ENCODE assay signal across 19 cellular contexts in the genomic region with DNA sequence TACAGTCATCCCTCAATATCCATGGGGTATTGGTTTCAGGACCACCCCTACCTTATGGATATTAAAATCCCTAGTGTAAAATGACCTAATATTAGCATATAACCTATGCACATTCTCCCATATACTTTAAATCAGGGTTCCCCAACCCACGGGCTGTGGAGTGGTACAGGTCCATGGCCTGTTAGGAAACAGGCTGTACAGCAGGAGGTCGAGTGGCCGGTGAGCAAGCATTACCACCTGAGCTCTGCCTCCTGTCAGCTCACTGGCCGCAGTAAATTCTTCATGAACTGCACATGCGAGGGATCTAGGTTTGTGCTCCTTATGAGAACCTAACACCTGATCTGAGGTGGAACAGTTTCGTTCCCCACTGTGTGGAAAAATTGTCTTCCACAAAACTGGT.
DNase-seq lines count a peak whose midpoint lies in the region; ATAC-seq, FAIRE-seq and TF ChIP-seq lines count a peak whose summit lies in the region.
"Had no signal": no experiment of that assay in that cellular context is flagged by ENCODE, and none has a peak within 500 bp of the region (broad histone marks: within the 10 kb centered on the region; RNA-seq: fewer than 3 reads in every experiment).

No MANE protein-coding gene starts in this region.

- H3K23me2 ChIP-seq in H1 (ENCODE audit: low read depth, low read length): no peaks in the 10 kb centered on the region

- no peak for FAIRE-seq in H1 (lab: Jason Lieb, UNC)
- FAIRE-seq: G401.6 had no signal

- H2BK120ac ChIP-seq in H1 (replicated peaks; ENCODE audit: low read depth, low read length): no peak overlapping the region

- H3K9me2 ChIP-seq in GM23338 (ENCODE audit: insufficient read depth): no peaks in the 10 kb centered on the region

- H2AFZ ChIP-seq in GM23338: no peak overlapping the region
- no peak overlapping the region for H2AFZ ChIP-seq in H1 (ENCODE audit: low read length)

- no peaks in the 10 kb centered on the region for H3F3A ChIP-seq in GM23338 (replicated peaks; ENCODE audit: low read depth)

- H3K9me3 Mint-ChIP-seq in activated naive CD8-positive, alpha-beta T cell (ENCODE audit: low read depth): no peaks in the 10 kb centered on the region
- H3K9me3 Mint-ChIP-seq in activated naive CD8-positive, alpha-beta T cell treated with anti-CD3 and anti-CD28 coated beads, Interleukin-2, amount 50 U/mL, for 24 hours: peaks cover 29% of the 10 kb centered on the region
- H3K9me3 Mint-ChIP-seq in GM23338: no peaks in the 10 kb centered on the region
- H3K9me3 Mint-ChIP-seq: CD4-positive, alpha-beta memory T cell had no signal

- DNase-seq in activated naive CD8-positive, alpha-beta T cell treated with anti-CD3 and anti-CD28 coated beads, Interleukin-2, amount 50 U/mL, for 24 hours: no peak
- DNase-seq in GM23338 (ENCODE audit: low spot score): no peak
- DNase-seq in H1 (ENCODE audit: low read depth in 1 of 2, low spot score in 2 of 2): no peak
- peak; percentile 11 to 24 for DNase-seq in thyroid gland
- DNase-seq in activated gamma-delta T cell (lab: John Stamatoyannopoulos, UW): no peak
- DNase-seq in RPMI8226: no peak
- no peak for DNase-seq in activated CD4-positive, alpha-beta T cell treated with anti-CD3 and anti-CD28 coated beads for 1 hour
- DNase-seq: 8988T; C1 segment of cervical spinal cord; Calu3; CD4-positive, alpha-beta memory T cell; COR-L47; DMS53; DMS79 treated with DMSO at 0.1 percent for 48 hours; GOT3; H7; HCEC 1CT had no signal

- no peak overlapping the region for H3K56ac ChIP-seq in H1 (replicated peaks; ENCODE audit: insufficient read length, low read depth, low read length)

- no peak overlapping the region for H3K4ac ChIP-seq in H1 (replicated peaks; ENCODE audit: insufficient read length, low read depth, low read length)

- TF ChIP-seq RAD21 in H1 (IDR thresholded peaks at IDR 0.05 in 1 of 2, conservative IDR thresholded peaks at IDR 0.05 in 1 of 2; ENCODE audit: low read depth in 2 of 2, low read length in 2 of 2): no peak

- no peaks in the 10 kb centered on the region for H3K79me1 ChIP-seq in H1 (ENCODE audit: low read depth, low read length)

- no peak overlapping the region for H2BK12ac ChIP-seq in H1 (ENCODE audit: low read depth, low read length)

- POLR2A ChIA-PET in H1 (lab: Charles Lee; ENCODE audit: partially characterized antibody): interaction anchor here (0.6 to 1.4 kb wide), 2 partner anchors 8 to 10 kb away, joined by 3 read pairs; no protein-coding TSS in a partner anchor

- H3K4me2 ChIP-seq in GM23338 (no peak overlapping the region), H1 (ENCODE audit: insufficient read depth in 1 of 2, low read depth in 2 of 2, low read length in 2 of 2) (no peak overlapping the region)

- H3K18ac ChIP-seq in H1 (ENCODE audit: extremely low read depth, low read length): no peak overlapping the region

- H3K27me3 Mint-ChIP-seq in activated naive CD8-positive, alpha-beta T cell: no peaks in the 10 kb centered on the region
- no peaks in the 10 kb centered on the region for H3K27me3 Mint-ChIP-seq in activated naive CD8-positive, alpha-beta T cell treated with anti-CD3 and anti-CD28 coated beads, Interleukin-2, amount 50 U/mL, for 24 hours
- no peaks in the 10 kb centered on the region for H3K27me3 Mint-ChIP-seq in GM23338 (ENCODE audit: insufficient read depth, low read depth, poor library complexity)
- H3K27me3 Mint-ChIP-seq: CD4-positive, alpha-beta memory T cell had no signal

- no peak overlapping the region for H3K14ac ChIP-seq in H1 (ENCODE audit: insufficient read length)

- H3K27me3 ChIP-seq in GM23338 (ENCODE audit: insufficient read depth): no peaks in the 10 kb centered on the region
- no peaks in the 10 kb centered on the region for H3K27me3 ChIP-seq in H1 (replicated peaks in 1 of 4; ENCODE audit: control insufficient read depth in 3 of 4, extremely low read depth in 1 of 4, insufficient read depth in 3 of 4, low read length in 3 of 4)
- H3K27me3 ChIP-seq in thyroid gland: no peaks in the 10 kb centered on the region

- no peak overlapping the region for H2AK5ac ChIP-seq in H1 (ENCODE audit: low read depth, low read length)

- H3K4me3 ChIP-seq in GM23338 (no peak overlapping the region), H1 (ENCODE audit: extremely low read depth in 1 of 4, insufficient read depth in 2 of 4, low read depth in 3 of 4, low read length in 4 of 4) (no peak overlapping the region), thyroid gland (replicated peaks in 1 of 3) (no peak overlapping the region)

- peaks cover 58% of the 10 kb centered on the region for H3K36me3 Mint-ChIP-seq in activated naive CD8-positive, alpha-beta T cell
- peaks cover 82% of the 10 kb centered on the region for H3K36me3 Mint-ChIP-seq in activated naive CD8-positive, alpha-beta T cell treated with anti-CD3 and anti-CD28 coated beads, Interleukin-2, amount 50 U/mL, for 24 hours (ENCODE audit: low read depth)
- H3K36me3 Mint-ChIP-seq in GM23338 (ENCODE audit: low read depth): peaks cover 36% of the 10 kb centered on the region

- TF ChIP-seq POLR2A in H1 (IDR thresholded peaks at IDR 0.05; ENCODE audit: control extremely low read depth in 1 of 2, low read depth in 2 of 2, low read length in 2 of 2) (no peak), thyroid gland (IDR thresholded peaks at IDR 0.05) (no peak)

- CTCF ChIA-PET in H1 (lab: Charles Lee; ENCODE audit: partially characterized antibody): interaction anchor here (0.6 to 1.5 kb wide), 2 partner anchors 149 to 194 kb away, joined by 3 to 5 read pairs; partner anchors contain the start of gene NMI

- peak overlapping the region; percentile 28 for H3K27ac Mint-ChIP-seq in activated naive CD8-positive, alpha-beta T cell
- no peak overlapping the region for H3K27ac Mint-ChIP-seq in activated naive CD8-positive, alpha-beta T cell treated with anti-CD3 and anti-CD28 coated beads, Interleukin-2, amount 50 U/mL, for 24 hours
- H3K27ac Mint-ChIP-seq in GM23338: no peak overlapping the region

- no peak overlapping the region for H4K5ac ChIP-seq in H1 (ENCODE audit: insufficient read length, low read depth, low read length)

- H2BK15ac ChIP-seq in H1 (ENCODE audit: low read length): no peak overlapping the region

- H3K9me3 ChIP-seq in H1 (ENCODE audit: insufficient read depth in 2 of 2, low read depth in 1 of 2, low read length in 1 of 2): no peaks in the 10 kb centered on the region
- H3K9me3 ChIP-seq in thyroid gland: no peaks in the 10 kb centered on the region

- 94% methylated on average over 6 of the region's 6 CpGs; no CpG with 5 or more reads in 1 of the 2 experiments for WGBS in H1 (ENCODE audit: extremely low coverage in 1 of 2, insufficient coverage in 1 of 2, insufficient read length in 1 of 2, insufficient replicate concordance in 2 of 2, low coverage in 1 of 2, low lambda C conversion rate in 2 of 2, missing lambda C conversion rate in 1 of 2), 2 experiments
- WGBS in thyroid gland, 2 donors: 89 to 97% methylated on average over 6 of the region's 6 CpGs

- H3K4me3 Mint-ChIP-seq in activated naive CD8-positive, alpha-beta T cell: no peak overlapping the region
- no peak overlapping the region for H3K4me3 Mint-ChIP-seq in activated naive CD8-positive, alpha-beta T cell treated with anti-CD3 and anti-CD28 coated beads, Interleukin-2, amount 50 U/mL, for 24 hours
- no peak overlapping the region for H3K4me3 Mint-ChIP-seq in GM23338
- H3K4me3 Mint-ChIP-seq: CD4-positive, alpha-beta memory T cell had no signal

- TF ChIP-seq EP300 in H1 (IDR thresholded peaks at IDR 0.05; ENCODE audit: borderline replicate concordance in 1 of 2, low read depth in 2 of 2, low read length in 2 of 2): no peak

- intact Hi-C loops in thyroid gland (cut with DNase I): no loop called here

- H3K9ac ChIP-seq in H1 (replicated peaks in 1 of 4; ENCODE audit: extremely low read depth in 1 of 4, low read depth in 3 of 4, low read length in 3 of 4): no peak overlapping the region

- no peak for ATAC-seq in activated naive CD8-positive, alpha-beta T cell treated with anti-CD3 and anti-CD28 coated beads, Interleukin-2, amount 50 U/mL, for 24 hours
- ATAC-seq in GM23338: peak; percentile 21; the same call in 1 of the 3 replicates

- peaks cover 24% of the 10 kb centered on the region for H3K4me1 Mint-ChIP-seq in activated naive CD8-positive, alpha-beta T cell (ENCODE audit: low read depth)
- peaks cover 39% of the 10 kb centered on the region for H3K4me1 Mint-ChIP-seq in activated naive CD8-positive, alpha-beta T cell treated with anti-CD3 and anti-CD28 coated beads, Interleukin-2, amount 50 U/mL, for 24 hours
- H3K4me1 Mint-ChIP-seq in GM23338: no peaks in the 10 kb centered on the region

- H3K36me3 ChIP-seq in GM23338 (ENCODE audit: insufficient read depth) (0 out of 2 replicates have a peak, but pooled peaks cover 7% of the 10 kb centered on the region), H1 (ENCODE audit: control insufficient read depth in 2 of 4, insufficient read depth in 4 of 4, low read length in 3 of 4) (peaks cover 0 to 64% (median 12%) of the 10 kb centered on the region in 4 experiments; a peak in 7 of 8 replicates), thyroid gland (no peaks in the 10 kb centered on the region)

- no peaks in the 10 kb centered on the region for H3K4me1 ChIP-seq in GM23338 (ENCODE audit: insufficient read depth)
- peaks cover 0 to 2% (median 0%) of the 10 kb centered on the region in 4 experiments; a peak in 1 of 7 replicates for H3K4me1 ChIP-seq in H1 (replicated peaks in 1 of 4; ENCODE audit: control insufficient read depth in 3 of 4, insufficient read depth in 4 of 4, low read length in 3 of 4)
- no peaks in the 10 kb centered on the region for H3K4me1 ChIP-seq in thyroid gland

- no peak overlapping the region for H3K23ac ChIP-seq in H1 (ENCODE audit: insufficient read length)

- TF ChIP-seq CTCF in GM23338 (conservative IDR thresholded peaks at IDR 0.05; ENCODE audit: low read depth in 2 of 2): no peak
- TF ChIP-seq CTCF in H1 (IDR thresholded peaks at IDR 0.05; ENCODE audit: control extremely low read depth in 1 of 3, insufficient read depth in 1 of 3, low read depth in 1 of 3, low read length in 3 of 3): no peak
- TF ChIP-seq CTCF in thyroid gland (IDR thresholded peaks at IDR 0.05): no peak

- H4K91ac ChIP-seq in H1 (replicated peaks; ENCODE audit: insufficient read length, low read length): no peak overlapping the region

- H3K27ac ChIP-seq in GM23338 (ENCODE audit: low read depth) (peak overlapping the region; percentile 15; the same call in 1 of the 2 replicates), H1 (ENCODE audit: low read depth, low read length) (no peak overlapping the region), thyroid gland (no peak overlapping the region)

- H4K20me1 ChIP-seq in GM23338 (replicated peaks; ENCODE audit: insufficient read depth): peaks cover 11% of the 10 kb centered on the region; the same call in 1 of the 2 replicates
- H4K20me1 ChIP-seq in H1 (replicated peaks in 1 of 2; ENCODE audit: control insufficient read depth in 1 of 2, insufficient read depth in 2 of 2, low read length in 2 of 2): peaks cover 0 to 4% of the 10 kb centered on the region in 2 experiments

- H2BK20ac ChIP-seq in H1 (ENCODE audit: low read length): no peak overlapping the region

- H4K8ac ChIP-seq in H1 (ENCODE audit: extremely low read depth, insufficient read depth, low read length): no peak overlapping the region

- no peak overlapping the region for H2BK5ac ChIP-seq in H1 (ENCODE audit: low read depth, low read length)

- H3K79me2 ChIP-seq in GM23338 (replicated peaks; ENCODE audit: insufficient read depth) (no peaks in the 10 kb centered on the region; the same call in 1 of the 2 replicates), H1 (ENCODE audit: control insufficient read depth in 1 of 2, insufficient read depth in 2 of 2, low read length in 2 of 2) (peaks cover 0 to 4% of the 10 kb centered on the region in 2 experiments; a peak in 1 of 4 replicates)

Comparison
In these comparisons a context has a peak if more than half of its experiments do, and no peak if none do; other contexts are left out.
1. DNase-seq: peak in thyroid gland (2 of 2); none in activated naive CD8-positive, alpha-beta T cell treated with anti-CD3 and anti-CD28 coated beads, Interleukin-2, amount 50 U/mL, for 24 hours (single experiment), GM23338 (single experiment), H1 (0 of 2), activated gamma-delta T cell (single experiment), RPMI8226 (single experiment) and activated CD4-positive, alpha-beta T cell treated with anti-CD3 and anti-CD28 coated beads for 1 hour (single experiment).